In the genomic region with DNA sequence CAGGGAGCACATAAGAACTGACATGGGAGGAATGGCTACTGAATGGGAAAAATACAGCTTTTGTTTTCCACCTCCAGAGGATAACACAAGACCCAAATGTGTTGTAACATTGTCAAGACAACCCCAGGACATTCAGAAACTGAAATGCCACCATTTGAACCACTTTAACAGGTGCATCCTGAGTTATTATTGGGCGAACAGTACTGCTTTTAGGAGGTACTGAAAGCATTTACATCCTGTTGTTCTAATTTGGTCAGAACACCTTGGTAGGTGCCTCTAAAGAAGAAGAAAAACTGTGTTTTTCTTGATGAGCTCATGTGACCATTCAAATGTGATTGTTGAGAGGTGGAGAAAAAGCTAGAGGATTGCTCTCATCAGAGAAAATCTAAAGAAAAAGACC, we compare ENCODE assay signal across 12 cellular contexts. TPM values are rescaled to one million over a fixed set of nuclear protein-coding genes. Genes with fewer than 3 reads are reported as not detected.
DNase-seq lines count a peak whose midpoint lies in the region; ATAC-seq and TF ChIP-seq lines count a peak whose summit lies in the region.
"Had no signal": no experiment of that assay in that cellular context is flagged by ENCODE, and none has a peak within 500 bp of the region (broad histone marks: within the 10 kb centered on the region; RNA-seq: fewer than 3 reads in every experiment).

No MANE protein-coding gene starts in this region.

- TF ChIP-seq POLR2A in spleen (IDR thresholded peaks at IDR 0.05) = no peak

- H3K27me3 ChIP-seq in spleen (replicated peaks in 1 of 7) = no peaks in the 10 kb centered on the region

- no peak overlapping the region for H3K4me3 ChIP-seq in spleen
- H3K4me3 ChIP-seq: lower lobe of right lung had no signal

- WGBS in spleen, 5 donors = 38 to 62% (median 55%) methylated on average over 1 of the region's 1 CpG

- no peak for TF ChIP-seq CTCF in spleen (IDR thresholded peaks at IDR 0.05 in 8 of 11, conservative IDR thresholded peaks at IDR 0.05 in 3 of 11)

- H3K9me3 ChIP-seq in spleen = no peaks in the 10 kb centered on the region
- H3K9me3 ChIP-seq: lower lobe of right lung had no signal

- H3K36me3 ChIP-seq in spleen = no peaks in the 10 kb centered on the region
- H3K36me3 ChIP-seq: lower lobe of right lung had no signal

- ATAC-seq in GM19035 (IDR thresholded peaks at IDR 0.05; ENCODE audit: unreplicated experiment) (peak; percentile 86), GM21825 (IDR thresholded peaks at IDR 0.05; ENCODE audit: unreplicated experiment) (peak; percentile 89), HG03196 (IDR thresholded peaks at IDR 0.05; ENCODE audit: unreplicated experiment) (peak; percentile 79)
- ATAC-seq: lower lobe of right lung had no signal

- intact Hi-C loops in spleen (cut with DNase I; ENCODE audit: low total_unique reads) = no loop called here

- peaks cover 0 to 29% (median 0%) of the 10 kb centered on the region in 6 donors for H3K4me1 ChIP-seq in spleen
- H3K4me1 ChIP-seq: lower lobe of right lung had no signal

- DNase-seq in spleen (no peak), NCI-H1694 treated with DMSO at 0.1 percent for 48 hours (lab: John Stamatoyannopoulos, UW) (no peak), NCI-H748 treated with DMSO at 0.1 percent for 48 hours (lab: John Stamatoyannopoulos, UW) (no peak), iPS-NIHi11 (ENCODE audit: low spot score) (no peak)
- no peak for DNase-seq in stimulated activated naive CD4-positive, alpha-beta T cell (lab: John Stamatoyannopoulos, UW)
- DNase-seq: amniotic stem cell, GOT3, lower lobe of right lung, SW 1271 had no signal

- H3K27ac ChIP-seq in spleen = peak overlapping the region in 6 of 8 donors; percentile 21 to 71 (median 56)
- H3K27ac ChIP-seq: lower lobe of right lung had no signal

RNA-seq across cellular contexts. Expression of gene TXNDC5, which starts 6.4 kb away (rescaled TPM):
- 100 to 1,000 TPM; 125 to 645 (median 241) TPM for total RNA-seq in spleen
- polyA plus RNA-seq in spleen = 10 to 100 TPM; 25.9 to 58.2 (median 48.7) TPM
